ENCODE assay signal across 10 cellular contexts in the genomic region with DNA sequence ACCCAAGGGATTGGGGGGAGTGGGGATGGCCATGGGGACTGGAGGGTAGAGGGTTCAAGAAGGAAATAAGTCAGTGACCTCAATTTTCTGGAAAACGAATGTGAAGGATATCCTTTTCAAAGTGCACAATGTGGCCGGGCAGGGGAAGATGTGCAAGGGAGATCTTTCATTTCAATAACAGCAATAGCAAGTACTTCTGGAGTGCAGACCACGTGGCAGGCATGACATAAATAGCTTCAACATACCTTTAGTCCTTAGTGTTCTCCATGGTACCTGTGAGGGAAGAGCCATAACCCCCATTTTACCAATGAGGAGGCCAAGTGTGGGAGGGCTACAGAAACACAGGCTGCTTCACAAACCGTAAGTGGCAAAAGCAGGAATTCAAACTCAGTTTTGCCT.
DNase-seq lines count a peak whose midpoint lies in the region; ATAC-seq, FAIRE-seq and TF ChIP-seq lines count a peak whose summit lies in the region.
"Had no signal": no experiment of that assay in that cellular context is flagged by ENCODE, and none has a peak within 500 bp of the region (broad histone marks: within the 10 kb centered on the region; RNA-seq: fewer than 3 reads in every experiment).

No MANE protein-coding gene starts in this region.

- TF ChIP-seq CTCF in CD14-positive monocyte (IDR thresholded peaks at IDR 0.05) (no peak), progenitor cell of endocrine pancreas (IDR thresholded peaks at IDR 0.05; ENCODE audit: unreplicated experiment) (no peak)

- H3K4me3 Mint-ChIP-seq in CD14-positive monocyte (peak overlapping the region; percentile 65 to 79), progenitor cell of endocrine pancreas (ENCODE audit: low read depth) (no peak overlapping the region)
- peak overlapping the region; percentile 63 for H3K4me3 Mint-ChIP-seq in activated naive CD8-positive, alpha-beta T cell treated with anti-CD3 and anti-CD28 coated beads, Interleukin-2, amount 50 U/mL, for 24 hours

- H3K9me3 ChIP-seq in muscle layer of duodenum (ENCODE audit: control insufficient read depth in 1 of 2, low read length in 2 of 2): no peaks in the 10 kb centered on the region

- no peak for ATAC-seq in activated naive CD8-positive, alpha-beta T cell treated with anti-CD3 and anti-CD28 coated beads, Interleukin-2, amount 50 U/mL, for 24 hours

- H3K36me3 Mint-ChIP-seq in CD14-positive monocyte (peaks cover 7 to 18% of the 10 kb centered on the region in 2 donors), progenitor cell of endocrine pancreas (ENCODE audit: insufficient read depth) (peaks cover 2% of the 10 kb centered on the region)
- H3K36me3 Mint-ChIP-seq in activated naive CD8-positive, alpha-beta T cell treated with anti-CD3 and anti-CD28 coated beads, Interleukin-2, amount 50 U/mL, for 24 hours (ENCODE audit: low read depth): peaks cover 4% of the 10 kb centered on the region

- H3K27me3 Mint-ChIP-seq in CD14-positive monocyte (ENCODE audit: low read depth in 3 of 3): peaks cover 0 to 2% (median 0%) of the 10 kb centered on the region in 3 donors
- H3K27me3 Mint-ChIP-seq in activated naive CD8-positive, alpha-beta T cell treated with anti-CD3 and anti-CD28 coated beads, Interleukin-2, amount 50 U/mL, for 24 hours: no peaks in the 10 kb centered on the region
- no peaks in the 10 kb centered on the region for H3K27me3 Mint-ChIP-seq in progenitor cell of endocrine pancreas

- H3K4me1 Mint-ChIP-seq in CD14-positive monocyte (peaks cover 89% of the 10 kb centered on the region), progenitor cell of endocrine pancreas (ENCODE audit: low read depth) (peaks cover 8% of the 10 kb centered on the region)
- H3K4me1 Mint-ChIP-seq in activated naive CD8-positive, alpha-beta T cell treated with anti-CD3 and anti-CD28 coated beads, Interleukin-2, amount 50 U/mL, for 24 hours: peaks cover 96% of the 10 kb centered on the region

- DNase-seq in CD14-positive monocyte (ENCODE audit: low spot score) (no peak), KG1 (lab: John Stamatoyannopoulos, UW) (peak; percentile 71), progenitor cell of endocrine pancreas (ENCODE audit: low spot score, unreplicated experiment) (no peak), H54 (ENCODE audit: insufficient read length, low spot score) (no peak), SW 1271 (lab: John Stamatoyannopoulos, UW) (no peak)
- DNase-seq in activated naive CD8-positive, alpha-beta T cell treated with anti-CD3 and anti-CD28 coated beads, Interleukin-2, amount 50 U/mL, for 24 hours: no peak
- no peak for DNase-seq in stimulated activated CD4-positive, alpha-beta T cell treated with anti-CD3 and anti-CD28 coated beads, Interleukin-4, amount 100 ng/mL, for 1 hour
- DNase-seq: DMS153, erythroblast had no signal

- TF ChIP-seq POLR2A in H54 (IDR thresholded peaks at IDR 0.05; ENCODE audit: low read depth, low read length): no peak

- H3K27ac ChIP-seq in muscle layer of duodenum (ENCODE audit: low read length): peak overlapping the region; percentile 56

- intact Hi-C loops in CD14-positive monocyte (cut with micrococcal nuclease): loop anchor here (5.0 kb wide), 4 partner anchors 47 to 137 kb away; partner anchors contain the start of gene FOXP1 (in 1 of the 2)

- no peaks in the 10 kb centered on the region for H3K36me3 ChIP-seq in muscle layer of duodenum (ENCODE audit: control insufficient read depth in 1 of 2, insufficient read depth in 2 of 2, low read length in 2 of 2)

- H3K27ac Mint-ChIP-seq in CD14-positive monocyte: peak overlapping the region; percentile 98 to 100 (median 99)
- peak overlapping the region; percentile 93 for H3K27ac Mint-ChIP-seq in activated naive CD8-positive, alpha-beta T cell treated with anti-CD3 and anti-CD28 coated beads, Interleukin-2, amount 50 U/mL, for 24 hours
- no peak overlapping the region for H3K27ac Mint-ChIP-seq in progenitor cell of endocrine pancreas

- no peaks in the 10 kb centered on the region for H3K27me3 ChIP-seq in muscle layer of duodenum (ENCODE audit: low read depth, low read length)

- FAIRE-seq in H54 (lab: Jason Lieb, UNC): no peak

- H3K4me1 ChIP-seq in muscle layer of duodenum (ENCODE audit: control insufficient read depth in 1 of 2, insufficient read depth in 2 of 2, low read length in 2 of 2): peaks cover 8 to 10% of the 10 kb centered on the region in 2 donors

- H3K9me3 Mint-ChIP-seq in CD14-positive monocyte (no peaks in the 10 kb centered on the region), progenitor cell of endocrine pancreas (ENCODE audit: low read depth) (no peaks in the 10 kb centered on the region)
- no peaks in the 10 kb centered on the region for H3K9me3 Mint-ChIP-seq in activated naive CD8-positive, alpha-beta T cell treated with anti-CD3 and anti-CD28 coated beads, Interleukin-2, amount 50 U/mL, for 24 hours

- H3K4me3 ChIP-seq in muscle layer of duodenum (ENCODE audit: low read depth in 1 of 2, low read length in 2 of 2): no peak overlapping the region
